ENCODE assay signal across 1 cellular context in the genomic region with DNA sequence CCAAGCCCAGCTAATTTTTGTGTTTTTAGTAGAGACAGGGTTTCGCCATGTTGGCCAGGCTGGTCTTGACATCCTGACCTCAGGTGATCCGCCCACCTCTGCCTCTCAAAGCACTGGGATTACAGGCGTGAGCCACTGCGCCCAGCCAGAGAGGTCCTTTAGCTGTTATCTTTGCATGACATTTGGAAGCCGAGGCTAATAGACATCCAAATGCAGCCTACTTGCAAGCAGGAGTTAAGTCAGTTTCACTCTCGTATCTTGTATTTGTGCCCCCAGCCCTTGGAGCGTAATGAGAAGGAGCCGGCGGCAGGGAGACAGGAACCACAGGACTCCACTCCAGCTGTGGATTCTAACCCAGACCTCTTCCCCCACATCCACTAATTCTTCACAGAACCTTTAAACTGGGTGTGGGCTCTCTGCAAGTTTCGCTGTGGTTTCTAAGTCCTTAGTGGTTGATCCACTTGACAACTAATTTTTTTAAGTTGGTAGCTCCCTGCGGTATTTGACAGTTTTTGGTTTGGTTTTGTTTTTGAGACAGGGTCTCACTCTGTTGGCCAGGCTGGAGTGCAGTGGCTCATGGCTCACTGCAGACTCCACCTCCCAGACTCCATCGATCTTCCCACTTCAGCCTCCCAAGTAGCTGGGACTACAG.
A peak's percentile ranks its signal among the peaks of the same experiment; 100 is the strongest.
TF ChIP-seq lines count a peak whose summit lies in the region.

No MANE protein-coding gene starts in this region.

TF ChIP-seq in K562, 482 proteins besides CTCF, POLR2A, EP300 and RAD21 (continued from another document and continues in another):
- TF ChIP-seq POLR2AphosphoS2 (IDR thresholded peaks at IDR 0.05; ENCODE audit: low read length) (no peak), SAFB2 (IDR thresholded peaks at IDR 0.05; ENCODE audit: borderline replicate concordance, low read depth, low read length, severe bottlenecking) (no peak), ZNF507 (tag; conservative IDR thresholded peaks at IDR 0.05) (no peak), ZNF165 (CRISPR knock-in tag; IDR thresholded peaks at IDR 0.05; ENCODE audit: borderline replicate concordance) (no peak), ILF3 (IDR thresholded peaks at IDR 0.05; ENCODE audit: borderline replicate concordance) (no peak), CREBBP (IDR thresholded peaks at IDR 0.05; ENCODE audit: low read depth, low read length) (no peak), TCF3 (CRISPR knock-in tag; IDR thresholded peaks at IDR 0.05) (peak; percentile 78), MCM2 (IDR thresholded peaks at IDR 0.05; ENCODE audit: low read depth) (no peak), MAFK (IDR thresholded peaks at IDR 0.05; ENCODE audit: low read length) (no peak), NR3C1 (CRISPR knock-in tag; IDR thresholded peaks at IDR 0.05) (no peak), ZNF77 (CRISPR knock-in tag; IDR thresholded peaks at IDR 0.05) (no peak), KLF13 (tag; IDR thresholded peaks at IDR 0.05; ENCODE audit: borderline replicate concordance, low read depth) (no peak), ZNF444 (CRISPR knock-in tag; IDR thresholded peaks at IDR 0.05) (no peak), HMG20A (CRISPR knock-in tag; conservative IDR thresholded peaks at IDR 0.05) (no peak), ZNF23 (CRISPR knock-in tag; IDR thresholded peaks at IDR 0.05) (no peak), TBP (optimal IDR thresholded peaks at IDR 0.05; ENCODE audit: low read depth, low read length) (no peak), FOXK2 (conservative IDR thresholded peaks at IDR 0.05 in 1 of 2, IDR thresholded peaks at IDR 0.05 in 1 of 2; ENCODE audit: low read depth in 2 of 2) (0 out of 4 replicates have a peak, but pooled peaks of 1 of the 2 experiments have one; percentile 14), ZC3H11A (IDR thresholded peaks at IDR 0.05; ENCODE audit: low read depth, low read length) (no peak), NFE2 (IDR thresholded peaks at IDR 0.05; ENCODE audit: low read depth) (no peak), ZNF217 (CRISPR knock-in tag; IDR thresholded peaks at IDR 0.05) (no peak), ARID1B (IDR thresholded peaks at IDR 0.05) (peak; percentile 85), ZNF316 (IDR thresholded peaks at IDR 0.05) (peak; percentile 64), MYBL2 (IDR thresholded peaks at IDR 0.05; ENCODE audit: low read depth) (no peak), MYBL2 (CRISPR knock-in tag; IDR thresholded peaks at IDR 0.05; ENCODE audit: borderline replicate concordance) (no peak), SMARCB1 (IDR thresholded peaks at IDR 0.05; ENCODE audit: insufficient read length, low read depth) (no peak), SLC30A9 (CRISPR knock-in tag; IDR thresholded peaks at IDR 0.05) (no peak), PML (IDR thresholded peaks at IDR 0.05; ENCODE audit: low read length) (peak; percentile 51), POLR2H (tag; IDR thresholded peaks at IDR 0.05; ENCODE audit: low read depth) (no peak), NFIC (IDR thresholded peaks at IDR 0.05) (peak; percentile 67), MTA3 (IDR thresholded peaks at IDR 0.05; ENCODE audit: borderline replicate concordance) (0 out of 2 replicates have a peak, but pooled peaks have one; percentile 62), RBM34 (IDR thresholded peaks at IDR 0.05; ENCODE audit: borderline replicate concordance, insufficient read depth, low read length) (no peak), PTRF (tag; IDR thresholded peaks at IDR 0.05) (no peak), ZC3H4 (CRISPR knock-in tag; IDR thresholded peaks at IDR 0.05; ENCODE audit: borderline replicate concordance) (no peak), GTF2E2 (tag; IDR thresholded peaks at IDR 0.05) (no peak), ZNF785 (CRISPR knock-in tag; IDR thresholded peaks at IDR 0.05) (no peak), COPS2 (conservative IDR thresholded peaks at IDR 0.05) (no peak), DMBX1 (CRISPR knock-in tag; IDR thresholded peaks at IDR 0.05; ENCODE audit: borderline replicate concordance) (no peak), CHD1 (IDR thresholded peaks at IDR 0.05; ENCODE audit: low read length) (no peak), TRIM24 (IDR thresholded peaks at IDR 0.05) (peak in 1 of 2 experiments; percentile 60; a peak in 1 of 4 replicates), ILK (tag; IDR thresholded peaks at IDR 0.05; ENCODE audit: borderline replicate concordance, low read depth) (no peak), ARNT (IDR thresholded peaks at IDR 0.05) (0 out of 4 replicates have a peak, but pooled peaks of 1 of the 2 experiments have one; percentile 46), CBFA2T2 (conservative IDR thresholded peaks at IDR 0.05) (peak; percentile 86)
- TF ChIP-seq, protein P1, sequence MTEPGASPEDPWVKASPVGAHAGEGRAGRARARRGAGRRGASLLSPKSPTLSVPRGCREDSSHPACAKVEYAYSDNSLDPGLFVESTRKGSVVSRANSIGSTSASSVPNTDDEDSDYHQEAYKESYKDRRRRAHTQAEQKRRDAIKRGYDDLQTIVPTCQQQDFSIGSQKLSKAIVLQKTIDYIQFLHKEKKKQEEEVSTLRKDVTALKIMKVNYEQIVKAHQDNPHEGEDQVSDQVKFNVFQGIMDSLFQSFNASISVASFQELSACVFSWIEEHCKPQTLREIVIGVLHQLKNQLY (CRISPR knock-in tag; conservative IDR thresholded peaks at IDR 0.05): no peak
- TF ChIP-seq, protein P2, sequence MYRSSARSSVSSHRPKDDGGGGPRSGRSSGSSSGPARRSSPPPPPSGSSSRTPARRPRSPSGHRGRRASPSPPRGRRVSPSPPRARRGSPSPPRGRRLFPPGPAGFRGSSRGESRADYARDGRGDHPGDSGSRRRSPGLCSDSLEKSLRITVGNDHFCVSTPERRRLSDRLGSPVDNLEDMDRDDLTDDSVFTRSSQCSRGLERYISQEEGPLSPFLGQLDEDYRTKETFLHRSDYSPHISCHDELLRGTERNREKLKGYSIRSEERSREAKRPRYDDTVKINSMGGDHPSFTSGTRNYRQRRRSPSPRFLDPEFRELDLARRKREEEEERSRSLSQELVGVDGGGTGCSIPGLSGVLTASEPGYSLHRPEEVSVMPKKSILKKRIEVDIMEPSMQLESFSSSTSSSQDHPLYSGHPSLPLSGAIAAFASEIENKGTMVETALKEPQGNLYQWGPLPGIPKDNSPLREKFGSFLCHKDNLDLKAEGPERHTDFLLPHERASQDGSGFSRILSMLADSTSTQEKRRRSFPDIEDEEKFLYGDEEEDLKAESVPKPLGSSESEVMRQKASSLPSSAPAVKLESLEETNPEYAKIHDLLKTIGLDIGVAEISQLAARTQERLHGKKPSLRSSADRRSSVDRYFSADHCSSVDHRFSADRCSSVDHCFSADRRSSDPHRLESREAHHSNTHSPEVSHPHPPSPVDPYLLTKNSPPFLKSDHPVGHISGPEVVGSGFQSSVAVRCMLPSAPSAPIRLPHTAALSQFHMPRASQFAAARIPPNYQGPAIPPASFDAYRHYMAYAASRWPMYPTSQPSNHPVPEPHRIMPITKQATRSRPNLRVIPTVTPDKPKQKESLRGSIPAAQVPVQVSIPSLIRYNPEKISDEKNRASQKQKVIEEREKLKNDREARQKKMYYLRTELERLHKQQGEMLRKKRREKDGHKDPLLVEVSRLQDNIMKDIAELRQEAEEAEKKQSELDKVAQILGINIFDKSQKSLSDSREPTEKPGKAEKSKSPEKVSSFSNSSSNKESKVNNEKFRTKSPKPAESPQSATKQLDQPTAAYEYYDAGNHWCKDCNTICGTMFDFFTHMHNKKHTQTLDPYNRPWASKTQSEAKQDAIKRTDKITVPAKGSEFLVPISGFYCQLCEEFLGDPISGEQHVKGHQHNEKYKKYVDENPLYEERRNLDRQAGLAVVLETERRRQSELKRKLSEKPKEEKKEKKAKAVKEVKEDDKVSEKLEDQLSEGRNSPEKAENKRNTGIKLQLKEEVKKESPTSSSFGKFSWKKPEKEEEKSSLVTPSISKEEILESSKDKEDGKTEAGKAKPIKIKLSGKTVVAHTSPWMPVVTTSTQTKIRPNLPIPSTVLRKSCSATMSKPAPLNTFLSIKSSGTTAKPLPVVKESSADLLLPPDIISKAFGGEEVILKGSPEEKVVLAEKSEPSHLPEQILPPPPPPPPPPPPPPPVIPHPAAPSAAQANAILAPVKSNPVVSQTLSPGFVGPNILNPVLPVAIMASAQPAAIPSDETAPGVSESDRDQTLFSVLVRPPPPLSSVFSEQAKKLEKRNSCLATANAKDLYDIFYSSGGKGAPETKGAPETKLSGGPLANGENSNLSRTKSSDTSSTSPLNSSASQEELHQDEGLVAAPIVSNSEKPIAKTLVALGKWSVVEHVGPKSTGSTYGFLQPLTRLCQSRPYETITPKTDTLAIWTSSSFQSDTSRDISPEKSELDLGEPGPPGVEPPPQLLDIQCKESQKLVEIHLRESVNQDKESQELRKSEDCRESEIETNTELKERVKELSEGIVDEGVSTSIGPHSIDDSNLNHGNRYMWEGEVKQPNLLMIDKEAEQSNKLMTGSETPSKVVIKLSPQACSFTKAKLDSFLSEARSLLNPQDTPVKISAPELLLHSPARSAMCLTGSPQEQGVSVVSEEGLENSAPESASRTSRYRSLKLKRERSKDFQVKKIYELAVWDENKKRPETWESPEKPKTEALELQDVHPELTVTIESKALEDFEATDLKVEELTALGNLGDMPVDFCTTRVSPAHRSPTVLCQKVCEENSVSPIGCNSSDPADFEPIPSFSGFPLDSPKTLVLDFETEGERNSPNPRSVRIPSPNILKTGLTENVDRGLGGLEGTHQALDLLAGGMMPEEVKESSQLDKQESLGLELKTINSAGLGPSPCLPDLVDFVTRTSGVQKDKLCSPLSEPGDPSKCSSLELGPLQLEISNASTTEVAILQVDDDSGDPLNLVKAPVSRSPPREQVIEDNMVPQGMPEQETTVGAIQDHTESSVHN (IDR thresholded peaks at IDR 0.05; ENCODE audit: borderline replicate concordance in 1 of 2, low read depth in 1 of 2): no peak
- TF ChIP-seq, protein P3, sequence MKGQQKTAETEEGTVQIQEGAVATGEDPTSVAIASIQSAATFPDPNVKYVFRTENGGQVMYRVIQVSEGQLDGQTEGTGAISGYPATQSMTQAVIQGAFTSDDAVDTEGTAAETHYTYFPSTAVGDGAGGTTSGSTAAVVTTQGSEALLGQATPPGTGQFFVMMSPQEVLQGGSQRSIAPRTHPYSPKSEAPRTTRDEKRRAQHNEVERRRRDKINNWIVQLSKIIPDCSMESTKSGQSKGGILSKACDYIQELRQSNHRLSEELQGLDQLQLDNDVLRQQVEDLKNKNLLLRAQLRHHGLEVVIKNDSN (CRISPR knock-in tag; IDR thresholded peaks at IDR 0.05): no peak
- TF ChIP-seq, protein P4, sequence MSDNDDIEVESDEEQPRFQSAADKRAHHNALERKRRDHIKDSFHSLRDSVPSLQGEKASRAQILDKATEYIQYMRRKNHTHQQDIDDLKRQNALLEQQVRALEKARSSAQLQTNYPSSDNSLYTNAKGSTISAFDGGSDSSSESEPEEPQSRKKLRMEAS (CRISPR knock-in tag; IDR thresholded peaks at IDR 0.05): peak; percentile 48; the same call in 1 of the 2 replicates
- TF ChIP-seq, protein P5, sequence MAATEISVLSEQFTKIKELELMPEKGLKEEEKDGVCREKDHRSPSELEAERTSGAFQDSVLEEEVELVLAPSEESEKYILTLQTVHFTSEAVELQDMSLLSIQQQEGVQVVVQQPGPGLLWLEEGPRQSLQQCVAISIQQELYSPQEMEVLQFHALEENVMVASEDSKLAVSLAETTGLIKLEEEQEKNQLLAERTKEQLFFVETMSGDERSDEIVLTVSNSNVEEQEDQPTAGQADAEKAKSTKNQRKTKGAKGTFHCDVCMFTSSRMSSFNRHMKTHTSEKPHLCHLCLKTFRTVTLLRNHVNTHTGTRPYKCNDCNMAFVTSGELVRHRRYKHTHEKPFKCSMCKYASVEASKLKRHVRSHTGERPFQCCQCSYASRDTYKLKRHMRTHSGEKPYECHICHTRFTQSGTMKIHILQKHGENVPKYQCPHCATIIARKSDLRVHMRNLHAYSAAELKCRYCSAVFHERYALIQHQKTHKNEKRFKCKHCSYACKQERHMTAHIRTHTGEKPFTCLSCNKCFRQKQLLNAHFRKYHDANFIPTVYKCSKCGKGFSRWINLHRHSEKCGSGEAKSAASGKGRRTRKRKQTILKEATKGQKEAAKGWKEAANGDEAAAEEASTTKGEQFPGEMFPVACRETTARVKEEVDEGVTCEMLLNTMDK (IDR thresholded peaks at IDR 0.05; ENCODE audit: borderline replicate concordance, insufficient read depth, low read depth, low read length, poor library complexity, severe bottlenecking): no peak
- TF ChIP-seq, protein P6, sequence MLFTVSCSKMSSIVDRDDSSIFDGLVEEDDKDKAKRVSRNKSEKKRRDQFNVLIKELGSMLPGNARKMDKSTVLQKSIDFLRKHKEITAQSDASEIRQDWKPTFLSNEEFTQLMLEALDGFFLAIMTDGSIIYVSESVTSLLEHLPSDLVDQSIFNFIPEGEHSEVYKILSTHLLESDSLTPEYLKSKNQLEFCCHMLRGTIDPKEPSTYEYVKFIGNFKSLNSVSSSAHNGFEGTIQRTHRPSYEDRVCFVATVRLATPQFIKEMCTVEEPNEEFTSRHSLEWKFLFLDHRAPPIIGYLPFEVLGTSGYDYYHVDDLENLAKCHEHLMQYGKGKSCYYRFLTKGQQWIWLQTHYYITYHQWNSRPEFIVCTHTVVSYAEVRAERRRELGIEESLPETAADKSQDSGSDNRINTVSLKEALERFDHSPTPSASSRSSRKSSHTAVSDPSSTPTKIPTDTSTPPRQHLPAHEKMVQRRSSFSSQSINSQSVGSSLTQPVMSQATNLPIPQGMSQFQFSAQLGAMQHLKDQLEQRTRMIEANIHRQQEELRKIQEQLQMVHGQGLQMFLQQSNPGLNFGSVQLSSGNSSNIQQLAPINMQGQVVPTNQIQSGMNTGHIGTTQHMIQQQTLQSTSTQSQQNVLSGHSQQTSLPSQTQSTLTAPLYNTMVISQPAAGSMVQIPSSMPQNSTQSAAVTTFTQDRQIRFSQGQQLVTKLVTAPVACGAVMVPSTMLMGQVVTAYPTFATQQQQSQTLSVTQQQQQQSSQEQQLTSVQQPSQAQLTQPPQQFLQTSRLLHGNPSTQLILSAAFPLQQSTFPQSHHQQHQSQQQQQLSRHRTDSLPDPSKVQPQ (CRISPR knock-in tag; IDR thresholded peaks at IDR 0.05; ENCODE audit: borderline replicate concordance): no peak
- TF ChIP-seq, protein P7, sequence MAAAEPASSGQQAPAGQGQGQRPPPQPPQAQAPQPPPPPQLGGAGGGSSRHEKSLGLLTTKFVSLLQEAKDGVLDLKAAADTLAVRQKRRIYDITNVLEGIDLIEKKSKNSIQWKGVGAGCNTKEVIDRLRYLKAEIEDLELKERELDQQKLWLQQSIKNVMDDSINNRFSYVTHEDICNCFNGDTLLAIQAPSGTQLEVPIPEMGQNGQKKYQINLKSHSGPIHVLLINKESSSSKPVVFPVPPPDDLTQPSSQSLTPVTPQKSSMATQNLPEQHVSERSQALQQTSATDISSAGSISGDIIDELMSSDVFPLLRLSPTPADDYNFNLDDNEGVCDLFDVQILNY (CRISPR knock-in tag; IDR thresholded peaks at IDR 0.05): no peak
- TF ChIP-seq, protein P8, sequence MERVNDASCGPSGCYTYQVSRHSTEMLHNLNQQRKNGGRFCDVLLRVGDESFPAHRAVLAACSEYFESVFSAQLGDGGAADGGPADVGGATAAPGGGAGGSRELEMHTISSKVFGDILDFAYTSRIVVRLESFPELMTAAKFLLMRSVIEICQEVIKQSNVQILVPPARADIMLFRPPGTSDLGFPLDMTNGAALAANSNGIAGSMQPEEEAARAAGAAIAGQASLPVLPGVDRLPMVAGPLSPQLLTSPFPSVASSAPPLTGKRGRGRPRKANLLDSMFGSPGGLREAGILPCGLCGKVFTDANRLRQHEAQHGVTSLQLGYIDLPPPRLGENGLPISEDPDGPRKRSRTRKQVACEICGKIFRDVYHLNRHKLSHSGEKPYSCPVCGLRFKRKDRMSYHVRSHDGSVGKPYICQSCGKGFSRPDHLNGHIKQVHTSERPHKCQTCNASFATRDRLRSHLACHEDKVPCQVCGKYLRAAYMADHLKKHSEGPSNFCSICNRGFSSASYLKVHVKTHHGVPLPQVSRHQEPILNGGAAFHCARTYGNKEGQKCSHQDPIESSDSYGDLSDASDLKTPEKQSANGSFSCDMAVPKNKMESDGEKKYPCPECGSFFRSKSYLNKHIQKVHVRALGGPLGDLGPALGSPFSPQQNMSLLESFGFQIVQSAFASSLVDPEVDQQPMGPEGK (CRISPR knock-in tag; IDR thresholded peaks at IDR 0.05; ENCODE audit: borderline replicate concordance): no peak
